ENCODE assay signal across 28 cellular contexts in the genomic region with DNA sequence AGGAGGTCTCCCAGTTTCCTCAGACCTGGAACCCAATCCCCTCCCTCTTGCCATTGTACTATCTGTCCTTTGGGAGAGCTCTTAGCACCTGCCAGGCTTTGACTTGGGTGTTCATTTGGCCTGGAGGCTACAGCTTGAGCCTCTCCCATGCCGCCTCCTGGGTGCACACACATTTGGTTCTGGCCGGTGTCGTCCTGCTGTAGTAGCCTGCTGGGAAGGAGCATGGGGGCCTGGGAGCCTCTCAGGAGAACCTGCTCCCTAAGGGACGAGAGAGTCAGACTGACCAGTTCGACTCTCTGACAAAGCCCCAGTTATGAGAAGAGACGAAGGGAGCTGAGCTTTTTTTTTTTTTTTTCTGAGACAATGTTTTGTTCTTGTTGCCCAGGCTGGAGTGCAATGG. TPM values are rescaled to one million over a fixed set of nuclear protein-coding genes. Genes with fewer than 3 reads are reported as not detected.
"Had no signal": no experiment of that assay in that cellular context is flagged by ENCODE, and none has a peak within 500 bp of the region (broad histone marks: within the 10 kb centered on the region; RNA-seq: fewer than 3 reads in every experiment).

No MANE protein-coding gene starts in this region.

- H3K36me3 ChIP-seq: esophagus squamous epithelium, ovary, thyroid gland had no signal

- H3K27me3 ChIP-seq: ovary, thyroid gland had no signal

- H3K27ac Mint-ChIP-seq: effector memory CD8-positive, alpha-beta T cell; naive thymus-derived CD8-positive, alpha-beta T cell; nephron progenitor cell; stimulated activated naive B cell treated with anti-CD40 and anti-IgM and Interleukin-4, amounts not matched to agents 10 μg/mL and 1 μg/mL and 100 μg/mL, for 72 hours; stimulated activated naive CD8-positive, alpha-beta T cell treated with anti-CD3 and anti-CD28 coated beads, Interleukin-15, Interleukin-2, amounts not matched to agents 100 ng/mL and 50 ng/mL, for 24 hours had no signal

- H3K9me3 Mint-ChIP-seq: effector memory CD8-positive, alpha-beta T cell; naive thymus-derived CD8-positive, alpha-beta T cell; nephron progenitor cell; stimulated activated naive B cell treated with anti-CD40 and anti-IgM and Interleukin-4, amounts not matched to agents 10 μg/mL and 1 μg/mL and 100 μg/mL, for 72 hours; stimulated activated naive CD8-positive, alpha-beta T cell treated with anti-CD3 and anti-CD28 coated beads, Interleukin-15, Interleukin-2, amounts not matched to agents 100 ng/mL and 50 ng/mL, for 24 hours had no signal

- H3K36me3 Mint-ChIP-seq: naive thymus-derived CD8-positive, alpha-beta T cell; stimulated activated naive B cell treated with anti-CD40 and anti-IgM and Interleukin-4, amounts not matched to agents 10 μg/mL and 1 μg/mL and 100 μg/mL, for 72 hours had no signal

- DNase-seq: cortex of kidney; effector memory CD8-positive, alpha-beta T cell; erythroblast; esophagus squamous epithelium; foreskin melanocyte; mammary epithelial cell; mesendoderm; naive thymus-derived CD8-positive, alpha-beta T cell; nephron progenitor cell; occipital lobe; ovary; psoas muscle; right cardiac atrium; stimulated activated CD4-positive, alpha-beta T cell treated with anti-CD3 and anti-CD28 coated beads, Interleukin-15, amount 100 ng/mL, for 24 hours; stimulated activated CD4-positive, alpha-beta T cell treated with anti-CD3 and anti-CD28 coated beads, Interleukin-2, amount 100 ng/mL, for 48 hours; stimulated activated naive B cell treated with anti-CD40 and anti-IgM and Interleukin-4, amounts not matched to agents 10 μg/mL and 1 μg/mL and 100 μg/mL, for 72 hours; thyroid gland; trophoblast cell had no signal

- H3K4me3 Mint-ChIP-seq: effector memory CD8-positive, alpha-beta T cell; naive thymus-derived CD8-positive, alpha-beta T cell; nephron progenitor cell; stimulated activated naive B cell treated with anti-CD40 and anti-IgM and Interleukin-4, amounts not matched to agents 10 μg/mL and 1 μg/mL and 100 μg/mL, for 72 hours; stimulated activated naive CD8-positive, alpha-beta T cell treated with anti-CD3 and anti-CD28 coated beads, Interleukin-15, Interleukin-2, amounts not matched to agents 100 ng/mL and 50 ng/mL, for 24 hours had no signal

- ATAC-seq: effector memory CD8-positive, alpha-beta T cell; left lobe of liver; naive thymus-derived CD8-positive, alpha-beta T cell; right cardiac atrium; stimulated activated naive B cell treated with anti-CD40 and anti-IgM and Interleukin-4, amounts not matched to agents 10 μg/mL and 1 μg/mL and 100 μg/mL, for 72 hours had no signal

- H3K27me3 Mint-ChIP-seq: stimulated activated naive CD8-positive, alpha-beta T cell treated with anti-CD3 and anti-CD28 coated beads, Interleukin-15, Interleukin-2, amounts not matched to agents 100 ng/mL and 50 ng/mL, for 24 hours had no signal

- H3K9me3 ChIP-seq: esophagus squamous epithelium, ovary, psoas muscle, thyroid gland had no signal

- H3K27ac ChIP-seq: esophagus squamous epithelium, ovary, skin epidermis, thyroid gland had no signal

- H3K4me3 ChIP-seq: esophagus squamous epithelium, ovary, psoas muscle, skin epidermis, thyroid gland had no signal

RNA-seq across cellular contexts. Expression of gene SFTPB, which starts 7.4 kb away (rescaled TPM):
- total RNA-seq: dermis microvascular lymphatic vessel endothelial cell; esophagus squamous epithelium; lower leg skin; mammary epithelial cell; myocyte; naive thymus-derived CD8-positive, alpha-beta T cell; renal cortical epithelial cell; urinary bladder had no signal
- polyA plus RNA-seq: keratinocyte, mammary epithelial cell, right cardiac atrium, urinary bladder had no signal

RNA-seq across cellular contexts. Expression of gene GNLY, which starts 18.7 kb away (rescaled TPM):
- total RNA-seq: dermis microvascular lymphatic vessel endothelial cell, mammary epithelial cell, occipital lobe, renal cortical epithelial cell, temporal lobe, urinary bladder had no signal
- polyA plus RNA-seq: keratinocyte, mammary epithelial cell had no signal
